In the genomic region with DNA sequence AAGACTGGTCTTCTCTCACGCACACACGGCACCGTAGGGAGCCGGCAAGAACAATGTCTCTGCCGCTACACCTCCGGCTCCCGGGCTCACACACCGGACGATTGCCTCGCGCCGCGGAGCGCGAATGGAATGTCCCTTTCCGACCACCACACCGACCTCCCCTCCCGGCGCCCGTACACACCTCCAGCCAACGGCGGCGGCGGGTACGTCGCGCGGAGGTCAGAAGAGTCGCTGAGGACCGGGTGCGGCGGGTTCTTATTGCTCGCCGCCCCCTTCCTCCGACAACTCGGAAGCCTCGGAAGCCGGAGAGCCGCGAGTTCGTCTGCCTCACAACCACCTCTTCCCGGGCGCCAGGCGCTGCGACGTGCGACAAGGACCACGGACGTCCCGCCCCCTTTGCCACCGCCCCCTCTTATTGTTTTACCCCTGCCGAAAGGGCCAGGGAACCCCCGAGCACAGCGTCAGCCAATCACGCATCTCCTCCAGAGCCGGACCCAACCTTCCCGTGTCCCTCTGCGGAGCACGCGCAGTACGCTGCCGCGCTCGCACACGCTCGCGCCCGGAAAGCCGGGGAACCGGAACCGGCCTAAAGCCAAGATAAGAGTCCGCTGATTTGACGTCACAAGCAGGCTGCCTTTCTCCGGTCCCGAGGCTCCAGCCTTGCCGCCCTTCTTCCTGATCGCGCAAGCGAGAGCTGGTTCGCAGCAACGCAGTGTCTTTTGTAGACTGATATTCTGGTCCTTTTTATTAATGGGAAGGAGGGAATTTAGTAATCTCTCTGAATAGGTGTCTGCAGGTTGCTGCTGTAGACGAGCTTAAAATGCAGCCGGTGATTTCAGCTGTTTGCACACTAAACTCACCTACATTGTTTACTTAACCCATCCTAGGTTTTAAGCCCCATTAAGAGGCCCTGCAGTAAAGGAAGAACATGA, we compare ENCODE assay signal across 8 cellular contexts. TPM values are rescaled to one million over a fixed set of nuclear protein-coding genes. Genes with fewer than 3 reads are reported as not detected.
DNase-seq lines count a peak whose midpoint lies in the region; ATAC-seq, FAIRE-seq and TF ChIP-seq lines count a peak whose summit lies in the region.

A gene (minus strand): TSS at position 385 of the 932 bp plus-strand sequence. CDS start 11,386 bp downstream, outside the sequence.

- H3K79me2 ChIP-seq in Loucy (ENCODE audit: insufficient read depth, low read length): peaks cover 48% of the 10 kb centered on the region

- peaks cover 41 to 48% (median 46%) of the 10 kb centered on the region in 4 donors for H3K4me1 Mint-ChIP-seq in naive thymus-derived CD8-positive, alpha-beta T cell

- no peaks in the 10 kb centered on the region for H3K36me3 ChIP-seq in Loucy (ENCODE audit: insufficient read depth, low read length)

- peaks cover 39% of the 10 kb centered on the region for H3K4me1 ChIP-seq in Loucy (ENCODE audit: insufficient read depth, low read length, poor library complexity, severe bottlenecking)

- H3K36me3 Mint-ChIP-seq in naive thymus-derived CD8-positive, alpha-beta T cell: peaks cover 0 to 2% (median 0%) of the 10 kb centered on the region in 3 donors

- H3K4me3 ChIP-seq in Loucy (ENCODE audit: low read length, poor library complexity, severe bottlenecking) (peak within 1 kb of the TSS; percentile 99), fibroblast of mammary gland (ENCODE audit: control insufficient read depth, low read depth, low read length) (peak within 1 kb of the TSS; percentile 94)

- peaks cover 6% of the 10 kb centered on the region for H3K27me3 ChIP-seq in Loucy (ENCODE audit: insufficient read depth, low read length, poor library complexity, severe bottlenecking)

- ATAC-seq in naive thymus-derived CD8-positive, alpha-beta T cell: peak; percentile 90 to 91

- peak; percentile 74 for TF ChIP-seq POLR2A in H54 (IDR thresholded peaks at IDR 0.05; ENCODE audit: low read depth, low read length)
- peak; percentile 85 for TF ChIP-seq POLR2A in Raji (IDR thresholded peaks at IDR 0.05; ENCODE audit: insufficient read depth, low read depth, low read length)

- FAIRE-seq in H54 (lab: Jason Lieb, UNC): peak; percentile 83

- TF ChIP-seq CTCF in Loucy (conservative IDR thresholded peaks at IDR 0.05; ENCODE audit: low read length): no peak
- no peak for TF ChIP-seq CTCF in fibroblast of mammary gland (conservative IDR thresholded peaks at IDR 0.05; ENCODE audit: control insufficient read depth, insufficient read depth, low read depth, low read length)

- POLR2A ChIA-PET in naive thymus-derived CD8-positive, alpha-beta T cell (lab: Charles Lee): interaction anchor here (0.6 to 6.5 kb wide), 9 partner anchors 12 to 159 kb away, joined by 3 to 77 read pairs (median 8); a partner anchor contains a TSS

- peak within 1 kb of the TSS; percentile 97 to 100 (median 99) for H3K27ac Mint-ChIP-seq in naive thymus-derived CD8-positive, alpha-beta T cell

- peaks cover 48% of the 10 kb centered on the region for H4K20me1 ChIP-seq in Loucy (ENCODE audit: insufficient read depth, low read length, poor library complexity, severe bottlenecking)

- no peaks in the 10 kb centered on the region for H3K27me3 Mint-ChIP-seq in naive thymus-derived CD8-positive, alpha-beta T cell

- H3K9me2 ChIP-seq in Loucy (replicated peaks; ENCODE audit: low read depth, low read length): no peaks in the 10 kb centered on the region

- no peaks in the 10 kb centered on the region; the same call in 1 of the 2 replicates for H3F3A ChIP-seq in Loucy (ENCODE audit: low read depth)

- peak within 1 kb of the TSS; percentile 73 for H2AFZ ChIP-seq in Loucy (ENCODE audit: low read length)

- H3K9ac ChIP-seq in Loucy (ENCODE audit: low read depth, low read length, poor library complexity, severe bottlenecking): peak within 1 kb of the TSS; percentile 92

- no peaks in the 10 kb centered on the region for H3K9me3 ChIP-seq in Loucy (ENCODE audit: insufficient read depth, low read depth, low read length)

- DNase-seq in EL (peak; percentile 97), H54 (ENCODE audit: insufficient read length, low spot score) (peak; percentile 76), fibroblast of mammary gland (ENCODE audit: low read depth) (peak; percentile 98)
- DNase-seq in activated T-helper 9 cell treated with anti-CD3 and anti-CD28 coated beads, Interleukin-2, amount 50 U/mL, for 16 hours (ENCODE audit: low read depth): peak; percentile 96
- peak; percentile 89 to 99 (median 97) for DNase-seq in naive thymus-derived CD8-positive, alpha-beta T cell
- DNase-seq in stimulated activated naive CD4-positive, alpha-beta T cell (lab: John Stamatoyannopoulos, UW): peak; percentile 93 to 98 (median 96)

- H3K9me3 Mint-ChIP-seq in naive thymus-derived CD8-positive, alpha-beta T cell: no peaks in the 10 kb centered on the region

- H3K4me3 Mint-ChIP-seq in naive thymus-derived CD8-positive, alpha-beta T cell: peak within 1 kb of the TSS; percentile 95 to 100 (median 99)

- peak within 1 kb of the TSS; percentile 94 for H3K4me2 ChIP-seq in Loucy (ENCODE audit: low read depth, low read length, poor library complexity, severe bottlenecking)

RNA-seq across cellular contexts. Expression of the gene that starts here (rescaled TPM):
- 100 to 1,000 TPM; 172 to 190 TPM for total RNA-seq in naive thymus-derived CD8-positive, alpha-beta T cell
- polyA plus RNA-seq in naive thymus-derived CD8-positive, alpha-beta T cell: 100 to 1,000 TPM; 116 to 125 (median 121) TPM

Comparison
In these comparisons a context has a peak if more than half of its experiments do, and no peak if none do; other contexts are left out.
1. Peak in every context shown above with its lines: DNase-seq, ATAC-seq and H3K4me3 ChIP-seq.